ENCODE assay signal across 8 cellular contexts in genomic region chr15:41989573-41990242, GRCh38. TPM values are rescaled to one million over a fixed set of nuclear protein-coding genes. Genes with fewer than 3 reads are reported as not detected.
DNase-seq lines count a peak whose midpoint lies in the region; ATAC-seq and TF ChIP-seq lines count a peak whose summit lies in the region.

No MANE protein-coding gene starts in this region.

- H3K27me3 ChIP-seq in colonic mucosa, result no peaks in the 10 kb centered on the region
- H3K27me3 ChIP-seq in liver (ENCODE audit: control insufficient read depth in 4 of 4, insufficient read depth in 4 of 4, low read length in 3 of 4), result no peaks in the 10 kb centered on the region

- H3K4me1 Mint-ChIP-seq in activated CD4-positive, alpha-beta T cell treated with anti-CD3 and anti-CD28 coated beads, Interleukin-2, amount 10 ng/mL, durations not matched to agents 24 days and 14 days, result no peaks in the 10 kb centered on the region

- peak; percentile 98 to 99 for TF ChIP-seq RAD21 in liver (IDR thresholded peaks at IDR 0.05)

- H3K9me3 Mint-ChIP-seq in activated CD4-positive, alpha-beta T cell treated with anti-CD3 and anti-CD28 coated beads, Interleukin-2, amount 10 ng/mL, durations not matched to agents 24 days and 14 days, result no peaks in the 10 kb centered on the region

- H3K9me3 ChIP-seq in colonic mucosa, result no peaks in the 10 kb centered on the region
- no peaks in the 10 kb centered on the region for H3K9me3 ChIP-seq in liver (ENCODE audit: control insufficient read depth in 4 of 4, low read length in 3 of 4)

- no peaks in the 10 kb centered on the region for H3K4me1 ChIP-seq in colonic mucosa
- no peaks in the 10 kb centered on the region for H3K4me1 ChIP-seq in liver (ENCODE audit: control insufficient read depth in 4 of 4, insufficient read depth in 4 of 4, low read length in 3 of 4)

- H3K27ac ChIP-seq in colonic mucosa, result no peak overlapping the region
- no peak overlapping the region for H3K27ac ChIP-seq in liver (ENCODE audit: low read depth in 1 of 2, low read length in 2 of 2)

- no peaks in the 10 kb centered on the region for H3K27me3 Mint-ChIP-seq in activated CD4-positive, alpha-beta T cell treated with anti-CD3 and anti-CD28 coated beads, Interleukin-2, amount 10 ng/mL, durations not matched to agents 24 days and 14 days

- H3K4me3 Mint-ChIP-seq in activated CD4-positive, alpha-beta T cell treated with anti-CD3 and anti-CD28 coated beads, Interleukin-2, amount 10 ng/mL, durations not matched to agents 24 days and 14 days, result no peak overlapping the region

- no peaks in the 10 kb centered on the region for H3K36me3 Mint-ChIP-seq in activated CD4-positive, alpha-beta T cell treated with anti-CD3 and anti-CD28 coated beads, Interleukin-2, amount 10 ng/mL, durations not matched to agents 24 days and 14 days (ENCODE audit: low read depth)

- H3K9ac ChIP-seq in colonic mucosa (ENCODE audit: low read depth in 2 of 2, low read length in 2 of 2) (no peak overlapping the region), liver (ENCODE audit: low read depth in 1 of 2, low read length in 2 of 2) (no peak overlapping the region)

- 21% methylated on average over 9 of the region's 9 CpGs for WGBS in liver

- H3K36me3 ChIP-seq in colonic mucosa (no peaks in the 10 kb centered on the region), liver (ENCODE audit: control insufficient read depth in 4 of 4, insufficient read depth in 3 of 4, low read depth in 1 of 4, low read length in 3 of 4) (no peaks in the 10 kb centered on the region)

- TF ChIP-seq CTCF in colonic mucosa (IDR thresholded peaks at IDR 0.05), result peak; percentile 98
- peak; percentile 99 for TF ChIP-seq CTCF in liver (IDR thresholded peaks at IDR 0.05; ENCODE audit: low read depth, low read length, missing input control)

- intact Hi-C loops in activated CD4-positive, alpha-beta T cell treated with anti-CD3 and anti-CD28 coated beads, Interleukin-2, amount 10 ng/mL, durations not matched to agents 24 days and 14 days (cut with micrococcal nuclease), result loop anchor here (1.0 to 2.0 kb wide), 3 partner anchors 70 to 147 kb away; no protein-coding TSS in a partner anchor
- intact Hi-C loops in colonic mucosa (cut with DNase I), result loop anchor here (2.0 to 10.0 kb wide), 2 partner anchors 67 to 145 kb away; no protein-coding TSS in a partner anchor

- no peak overlapping the region for H3K27ac Mint-ChIP-seq in activated CD4-positive, alpha-beta T cell treated with anti-CD3 and anti-CD28 coated beads, Interleukin-2, amount 10 ng/mL, durations not matched to agents 24 days and 14 days

- peak; percentile 84 for DNase-seq in Ammon's horn (ENCODE audit: low spot score)
- DNase-seq in NCI-H2196 (lab: John Stamatoyannopoulos, UW; ENCODE audit: unreplicated experiment), result peak; percentile 58
- peak; percentile 96 for DNase-seq in activated CD4-positive, alpha-beta T cell treated with anti-CD3 and anti-CD28 coated beads, Interleukin-2, amount 10 ng/mL, durations not matched to agents 24 days and 14 days
- DNase-seq in colonic mucosa, result peak; percentile 93
- peak; percentile 51 to 92 (median 64) for DNase-seq in stimulated activated CD4-positive, alpha-beta T cell treated with anti-CD3 and anti-CD28 coated beads, TNF-alpha, amount 100 ng/mL, for 1 hour (ENCODE audit: low read depth in 3 of 3, low spot score in 1 of 3)

- ATAC-seq in GM19351 (IDR thresholded peaks at IDR 0.05; ENCODE audit: unreplicated experiment), result peak; percentile 62
- no peak for ATAC-seq in GM19455 (IDR thresholded peaks at IDR 0.05; ENCODE audit: unreplicated experiment)

- H3K4me3 ChIP-seq in colonic mucosa (no peak overlapping the region), liver (ENCODE audit: low read depth in 1 of 3, low read length in 3 of 3) (no peak overlapping the region)

TF ChIP-seq in liver, 16 proteins besides CTCF, POLR2A, EP300 and RAD21:
- no peak for TF ChIP-seq GABPA (IDR thresholded peaks at IDR 0.05 in 1 of 2, conservative IDR thresholded peaks at IDR 0.05 in 1 of 2)

RNA-seq across cellular contexts. Expression of gene EHD4, which starts 17.4 kb away (rescaled TPM):
- total RNA-seq in activated CD4-positive, alpha-beta T cell treated with anti-CD3 and anti-CD28 coated beads, Interleukin-2, amount 10 ng/mL, durations not matched to agents 24 days and 14 days, result 28.4 and 28.9 TPM in 2 replicates
- total RNA-seq in colonic mucosa (10 to 100 TPM; 30.3 to 40.0 TPM), liver (1 to 10 TPM; 5.1 to 10.0 TPM)
- 1 to 10 TPM; 3.3 to 7.3 TPM for polyA plus RNA-seq in liver

RNA-seq across cellular contexts. Expression of gene PLA2G4E, which starts 31.1 kb away (rescaled TPM):
- total RNA-seq in activated CD4-positive, alpha-beta T cell treated with anti-CD3 and anti-CD28 coated beads, Interleukin-2, amount 10 ng/mL, durations not matched to agents 24 days and 14 days, result not detected in 2 replicates
- total RNA-seq in colonic mucosa, result under 1 TPM in 1 of 2 donors, not detected in 1; 0.67 TPM
- total RNA-seq in liver, result not detected
- not detected for polyA plus RNA-seq in liver
